ENCODE assay signal across 19 cellular contexts in genomic region chr2:191857406-191857805, GRCh38. TPM values are rescaled to one million over a fixed set of nuclear protein-coding genes. Genes with fewer than 3 reads are reported as not detected.
DNase-seq lines count a peak whose midpoint lies in the region; ATAC-seq, FAIRE-seq and TF ChIP-seq lines count a peak whose summit lies in the region.
"Had no signal": no experiment of that assay in that cellular context is flagged by ENCODE, and none has a peak within 500 bp of the region (broad histone marks: within the 10 kb centered on the region; RNA-seq: fewer than 3 reads in every experiment).

No MANE protein-coding gene starts in this region.

- H3K4me3 ChIP-seq in mammary epithelial cell (replicated peaks in 1 of 3; ENCODE audit: insufficient read depth in 1 of 3, low read depth in 2 of 3, low read length in 3 of 3) (no peak overlapping the region), HepG2 (replicated peaks in 1 of 3; ENCODE audit: insufficient read depth in 1 of 3, low read depth in 2 of 3, low read length in 3 of 3) (no peak overlapping the region), esophagus squamous epithelium (no peak overlapping the region)
- H3K4me3 ChIP-seq: lung, stomach had no signal

- CTCF ChIA-PET in mammary epithelial cell (lab: Charles Lee; ENCODE audit: low non-redundant PET), result no interaction called here
- CTCF ChIA-PET in HepG2 (lab: Yijun Ruan, JAX; ENCODE audit: low intra/inter-chr PET ratio, low total read pairs), result no interaction called here

- POLR2A ChIA-PET in HepG2 (lab: Yijun Ruan, JAX), result interaction anchor here (2.2 kb wide), 1 partner anchor 11 kb away, joined by 8 read pairs; the partner anchor contains the start of gene CAVIN2

- TF ChIP-seq CTCF in mammary epithelial cell (conservative IDR thresholded peaks at IDR 0.05 in 1 of 2, IDR thresholded peaks at IDR 0.05 in 1 of 2; ENCODE audit: extremely low read depth in 1 of 2, insufficient read depth in 1 of 2, low read depth in 1 of 2, low read length in 2 of 2) (no peak), HepG2 (CRISPR knock-in tag; IDR thresholded peaks at IDR 0.05) (no peak), esophagus squamous epithelium (IDR thresholded peaks at IDR 0.05) (no peak)

- ATAC-seq in HepG2, result no peak
- no peak for ATAC-seq in HG02759 (IDR thresholded peaks at IDR 0.05; ENCODE audit: unreplicated experiment)
- ATAC-seq: esophagus mucosa; natural killer cell treated with Interleukin-12 subunit alpha and Interleukin-12 subunit beta and Interleukin-15 and Interleukin-18, amount 100 ng/mL, for 72 hours had no signal

- peak overlapping the region; percentile 18 for H3K4me2 ChIP-seq in mammary epithelial cell (ENCODE audit: insufficient read depth, low read depth, low read length)
- H3K4me2 ChIP-seq in HepG2 (ENCODE audit: low read depth, low read length), result no peak overlapping the region

- H3K9me3 ChIP-seq in mammary epithelial cell (replicated peaks; ENCODE audit: insufficient read depth, low read length) (no peaks in the 10 kb centered on the region), HepG2 (ENCODE audit: low read length) (peaks cover 6% of the 10 kb centered on the region; the same call in 1 of the 2 replicates), esophagus squamous epithelium (no peaks in the 10 kb centered on the region)
- H3K9me3 ChIP-seq: stomach had no signal

- intact Hi-C loops in mammary epithelial cell (cut with micrococcal nuclease) (no loop called here), HepG2 (cut with micrococcal nuclease; ENCODE audit: unreplicated experiment) (no loop called here), esophagus squamous epithelium (cut with DNase I) (no loop called here)

- no peak for TF ChIP-seq POLR2A in HepG2 (IDR thresholded peaks at IDR 0.05; ENCODE audit: insufficient read depth in 1 of 2, low read depth in 2 of 2, low read length in 2 of 2)
- no peak for TF ChIP-seq POLR2A in esophagus squamous epithelium (IDR thresholded peaks at IDR 0.05)

- TF ChIP-seq RAD21 in HepG2 (CRISPR knock-in tag; IDR thresholded peaks at IDR 0.05), result no peak

- H2AFZ ChIP-seq in mammary epithelial cell (ENCODE audit: low read depth, low read length), result no peak overlapping the region
- H2AFZ ChIP-seq in HepG2 (ENCODE audit: low read length), result no peak overlapping the region

- no peak for TF ChIP-seq EP300 in HepG2 (IDR thresholded peaks at IDR 0.05; ENCODE audit: low read depth in 2 of 2, low read length in 2 of 2)
- TF ChIP-seq EP300 in HepG2 (CRISPR knock-in tag; IDR thresholded peaks at IDR 0.05; ENCODE audit: borderline replicate concordance), result no peak

- H3K9ac ChIP-seq in mammary epithelial cell (ENCODE audit: insufficient read depth, low read length), result no peak overlapping the region
- H3K9ac ChIP-seq in HepG2 (ENCODE audit: insufficient read depth, low read depth, low read length), result no peak overlapping the region

- H3K36me3 ChIP-seq in mammary epithelial cell (ENCODE audit: insufficient read depth, low read length) (no peaks in the 10 kb centered on the region), HepG2 (replicated peaks in 1 of 2; ENCODE audit: control insufficient read depth in 1 of 2, insufficient read depth in 2 of 2, low read length in 2 of 2) (no peaks in the 10 kb centered on the region), esophagus squamous epithelium (no peaks in the 10 kb centered on the region)
- H3K36me3 ChIP-seq: stomach had no signal

- dilution Hi-C loops in mammary epithelial cell (cut with HindIII; ENCODE audit: low sequenced_read_pairs), result no loop called here

- 50% methylated on average over 2 of the region's 2 CpGs for WGBS in mammary epithelial cell (ENCODE audit: low coverage, missing lambda C conversion rate)
- 84% methylated on average over 2 of the region's 2 CpGs for WGBS in HepG2 (ENCODE audit: low lambda C conversion rate)
- WGBS in esophagus squamous epithelium, 2 donors, result 33 to 50% methylated on average over 2 of the region's 2 CpGs

- in situ Hi-C loops in mammary epithelial cell (cut with MboI; ENCODE audit: low sequenced_read_pairs in 2 of 2) (no loop called here), HepG2 (cut with HindIII; ENCODE audit: extremely low pct_ligation_motif_present, low pct_unique_long_range_greater_than_20kb) (no loop called here)

- FAIRE-seq in islet of Langerhans (lab: Jason Lieb, UNC) (peak; percentile 5), HepG2 (lab: Jason Lieb, UNC) (no peak)
- FAIRE-seq: urothelium cell line had no signal

- H3K4me1 ChIP-seq in mammary epithelial cell (ENCODE audit: insufficient read depth, low read length) (peaks cover 27% of the 10 kb centered on the region), HepG2 (ENCODE audit: insufficient read depth, low read length) (peaks cover 58% of the 10 kb centered on the region), esophagus squamous epithelium (no peaks in the 10 kb centered on the region)

- no peaks in the 10 kb centered on the region for H4K20me1 ChIP-seq in mammary epithelial cell (ENCODE audit: insufficient read depth, low read length)
- no peaks in the 10 kb centered on the region for H4K20me1 ChIP-seq in HepG2 (ENCODE audit: insufficient read depth, low read length)

- DNase-seq in NCI-H2171 treated with DMSO at 0.1 percent for 48 hours (lab: John Stamatoyannopoulos, UW) (peak; percentile 53), NCI-H2171 (lab: John Stamatoyannopoulos, UW) (no peak), LHCN-M2 (ENCODE audit: low read depth) (peak; percentile 93), mammary epithelial cell (peak; percentile 60), HepG2 (ENCODE audit: low spot score) (no peak), esophagus squamous epithelium (lab: John Stamatoyannopoulos, UW) (no peak)
- DNase-seq: ACHN, activated B cell treated with CpG ODN at 0.5 μM for 24 hours, activated gamma-delta T cell, amygdala, cortex of kidney, NCI-H774, stomach had no signal

- H3K27ac ChIP-seq in mammary epithelial cell (ENCODE audit: insufficient read depth, low read depth, low read length), result no peak overlapping the region
- no peak overlapping the region for H3K27ac ChIP-seq in HepG2 (ENCODE audit: extremely low read length, insufficient read depth, low read length)
- H3K27ac ChIP-seq in esophagus squamous epithelium, result no peak overlapping the region
- H3K27ac ChIP-seq: stomach had no signal

- BruUV-seq in mammary epithelial cell (replicated peaks; lab: Mats Ljungman, UMichigan) (no TSS peak), HepG2 (replicated peaks; lab: Mats Ljungman, UMichigan) (no TSS peak)

- no peaks in the 10 kb centered on the region for H3K79me2 ChIP-seq in mammary epithelial cell (ENCODE audit: insufficient read depth, low read length)
- no peaks in the 10 kb centered on the region for H3K79me2 ChIP-seq in HepG2 (ENCODE audit: insufficient read depth, low read length)

- H3K27me3 ChIP-seq in mammary epithelial cell (ENCODE audit: insufficient read depth, low read length) (no peaks in the 10 kb centered on the region), HepG2 (ENCODE audit: control insufficient read depth in 1 of 2, insufficient read depth in 2 of 2, low read length in 2 of 2) (no peaks in the 10 kb centered on the region), esophagus squamous epithelium (no peaks in the 10 kb centered on the region)
- H3K27me3 ChIP-seq: stomach had no signal

TF ChIP-seq in HepG2, 621 proteins besides CTCF, POLR2A, EP300 and RAD21:
- TF ChIP-seq ZNF660 (CRISPR knock-in tag; IDR thresholded peaks at IDR 0.05; ENCODE audit: borderline replicate concordance, low read depth), result no peak
- no peak for TF ChIP-seq MYC (CRISPR knock-in tag; IDR thresholded peaks at IDR 0.05; ENCODE audit: borderline replicate concordance)
- no peak for TF ChIP-seq ZNF616 (CRISPR knock-in tag; IDR thresholded peaks at IDR 0.05; ENCODE audit: low read depth)
- no peak for TF ChIP-seq ZNF768 (CRISPR knock-in tag; IDR thresholded peaks at IDR 0.05)
- no peak for TF ChIP-seq ATF1 (CRISPR knock-in tag; IDR thresholded peaks at IDR 0.05)
- no peak for TF ChIP-seq GATA4 (IDR thresholded peaks at IDR 0.05; ENCODE audit: borderline replicate concordance, low read depth)

RNA-seq across cellular contexts. Expression of gene CAVIN2, which starts 10.5 kb away (rescaled TPM):
- total RNA-seq in LHCN-M2 (2014; rRNA removed) (388 and 506 TPM in 2 replicates), mammary epithelial cell (10 to 100 TPM in 1 of 2 donors, 1 to 10 TPM in 1; 9.4 to 10.2 TPM), HepG2 (2016; rRNA removed; fragmentation: Illumina TruSeq; extraction: Trizol) (7.6 and 11.2 TPM in 2 replicates), esophagus squamous epithelium (10 to 100 TPM; 12.4 to 50.7 (median 16.6) TPM)
- 228 TPM for polyA plus RNA-seq in LHCN-M2 (2012)
- polyA plus RNA-seq in mammary epithelial cell (20.7 TPM), HepG2 (2011; rRNA removed) (28.1 and 38.8 TPM in 2 replicates)
- polyA minus RNA-seq in mammary epithelial cell, result 16.0 TPM
- total RNA-seq in HepG2 (2016; cell fraction: cytosol; rRNA removed; fragmentation: Illumina TruSeq; extraction: Trizol; ENCODE audit: low read depth), result 0.97 and 1.1 TPM in 2 replicates
- total RNA-seq in HepG2 (2016; cell fraction: insoluble cytoplasmic fraction; rRNA removed; fragmentation: Illumina TruSeq; extraction: Trizol), result 8.2 and 10.1 TPM in 2 replicates
- total RNA-seq in HepG2 (2016; cell fraction: membrane; rRNA removed; fragmentation: Illumina TruSeq; extraction: Trizol), result 3.2 and 3.5 TPM in 2 replicates
- 5.9 and 6.7 TPM in 2 replicates for total RNA-seq in HepG2 (2016; cell fraction: nucleus; rRNA removed; fragmentation: Illumina TruSeq; extraction: Trizol)
- 23.7 and 37.4 TPM in 2 replicates for polyA plus RNA-seq in HepG2 (2011; cell fraction: cytosol; rRNA removed)
- 11.3 and 13.2 TPM in 2 replicates for polyA plus RNA-seq in HepG2 (2011; cell fraction: nucleus; rRNA removed)
- 8.9 and 16.7 TPM in 2 replicates for polyA plus RNA-seq in HepG2 (2012)
- 0.40 and 0.45 TPM in 2 replicates for polyA plus RNA-seq in HepG2 (2016; cell fraction: cytosol; fragmentation: Illumina TruSeq; extraction: Trizol; ENCODE audit: low read depth)
- polyA plus RNA-seq in HepG2 (2016; cell fraction: insoluble cytoplasmic fraction; fragmentation: Illumina TruSeq; extraction: Trizol; ENCODE audit: low read depth), result 10.7 and 12.0 TPM in 2 replicates
- polyA plus RNA-seq in HepG2 (2016; cell fraction: membrane; fragmentation: Illumina TruSeq; extraction: Trizol; ENCODE audit: low read depth), result 0.98 and 1.5 TPM in 2 replicates
- polyA plus RNA-seq in HepG2 (2016; cell fraction: nucleus; fragmentation: Illumina TruSeq; extraction: Trizol; ENCODE audit: insufficient read depth, low read depth), result 5.7 and 6.3 TPM in 2 replicates
- polyA minus RNA-seq in HepG2 (2011; rRNA and poly(A)+ RNA removed; ENCODE audit: low replicate concordance), result 0.35 and 65.9 TPM in 2 replicates
- polyA minus RNA-seq in HepG2 (2011; cell fraction: cytosol; rRNA and poly(A)+ RNA removed), result 29.7 and 43.4 TPM in 2 replicates
- 25.8 and 27.7 TPM in 2 replicates for polyA minus RNA-seq in HepG2 (2011; cell fraction: nucleus; rRNA and poly(A)+ RNA removed)
- total RNA-seq: activated B cell treated with CpG ODN at 0.5 μM for 24 hours; natural killer cell treated with Interleukin-12 subunit alpha and Interleukin-12 subunit beta and Interleukin-15 and Interleukin-18, amount 100 ng/mL, for 72 hours had no signal

Comparison
In these comparisons a context has a peak if more than half of its experiments do, and no peak if none do; other contexts are left out.
1. DNase-seq: peak in NCI-H2171 treated with DMSO at 0.1 percent for 48 hours (single experiment), LHCN-M2 (single experiment) and mammary epithelial cell (single experiment); none in NCI-H2171 (single experiment), HepG2 (single experiment) and esophagus squamous epithelium (single experiment).